In genomic region chr6:39184906-39185580, GRCh38 we compare ENCODE assay signal across 1 cellular context.
TF ChIP-seq lines count a peak whose summit lies in the region.

No MANE protein-coding gene starts in this region.

TF ChIP-seq in K562, 482 proteins besides CTCF, POLR2A, EP300 and RAD21 (continued from another document):
- TF ChIP-seq IRF9 (tag; IDR thresholded peaks at IDR 0.05) (peak; percentile 58; the same call in 1 of the 2 replicates), SMARCC2 (IDR thresholded peaks at IDR 0.05; ENCODE audit: low read depth) (no peak), ATF3 (IDR thresholded peaks at IDR 0.05) (peak; percentile 47), ATF3 (CRISPR knock-in tag; conservative IDR thresholded peaks at IDR 0.05) (no peak), FOSL1 (tag; conservative IDR thresholded peaks at IDR 0.05) (peak; percentile 67), SPI1 (IDR thresholded peaks at IDR 0.05; ENCODE audit: borderline replicate concordance, low read depth, low read length) (no peak), CEBPB (tag; IDR thresholded peaks at IDR 0.05) (peak; percentile 98)
